Comparison of ENCODE assay signal across 15 cellular contexts in genomic region chr19:5345895-5346386, GRCh38. TPM values are rescaled to one million over a fixed set of nuclear protein-coding genes. Genes with fewer than 3 reads are reported as not detected.
DNase-seq lines count a peak whose midpoint lies in the region; ATAC-seq, FAIRE-seq and TF ChIP-seq lines count a peak whose summit lies in the region.
"Had no signal": no experiment of that assay in that cellular context is flagged by ENCODE, and none has a peak within 500 bp of the region (broad histone marks: within the 10 kb centered on the region; RNA-seq: fewer than 3 reads in every experiment).

No MANE protein-coding gene starts in this region.

- CTCF ChIA-PET in Calu3 (lab: Charles Lee): no interaction called here

- H4K5ac ChIP-seq in mesendoderm (ENCODE audit: low read length): no peak overlapping the region

- intact Hi-C loops in Calu3 (cut with micrococcal nuclease; ENCODE audit: unreplicated experiment): no loop called here

- H3K27ac Mint-ChIP-seq in Calu3 (ENCODE audit: unreplicated experiment): no peak overlapping the region
- H3K27ac Mint-ChIP-seq: activated CD4-positive, alpha-beta memory T cell treated with anti-CD3 and anti-CD28 coated beads for 36 hours had no signal

- no peak overlapping the region for H3K9ac ChIP-seq in mesendoderm (ENCODE audit: low read length)

- no peaks in the 10 kb centered on the region for H3K27me3 Mint-ChIP-seq in Calu3 (ENCODE audit: unreplicated experiment)

- ATAC-seq in HG03342 (IDR thresholded peaks at IDR 0.05; ENCODE audit: unreplicated experiment): no peak

- peaks cover 4% of the 10 kb centered on the region for H3K4me1 ChIP-seq in mesendoderm (ENCODE audit: control insufficient read depth, low read depth, low read length)
- H3K4me1 ChIP-seq: SJCRH30 had no signal

- no peaks in the 10 kb centered on the region for H3K36me3 ChIP-seq in mesendoderm (ENCODE audit: control insufficient read depth, insufficient read depth, low read length)
- H3K36me3 ChIP-seq: SJCRH30 had no signal

- H3K4me3 Mint-ChIP-seq in Calu3 (ENCODE audit: low read depth, unreplicated experiment): no peak overlapping the region
- H3K4me3 Mint-ChIP-seq: activated CD4-positive, alpha-beta memory T cell treated with anti-CD3 and anti-CD28 coated beads for 36 hours had no signal

- H2BK120ac ChIP-seq in mesendoderm (ENCODE audit: low read depth, low read length): no peak overlapping the region

- H3K27ac ChIP-seq in mesendoderm (ENCODE audit: low read depth, low read length): no peak overlapping the region
- H3K27ac ChIP-seq: SJCRH30, skin epidermis had no signal

- H3K4me2 ChIP-seq in mesendoderm (ENCODE audit: low read length): no peak overlapping the region

- no peak overlapping the region for H3K23ac ChIP-seq in mesendoderm (ENCODE audit: low read length)

- H3K79me2 ChIP-seq in mesendoderm (ENCODE audit: control insufficient read depth, insufficient read depth, low read length): no peaks in the 10 kb centered on the region

- H4K8ac ChIP-seq in mesendoderm (ENCODE audit: low read depth, low read length): no peak overlapping the region

- no peaks in the 10 kb centered on the region for H3K36me3 Mint-ChIP-seq in Calu3 (ENCODE audit: insufficient read depth, unreplicated experiment)
- H3K36me3 Mint-ChIP-seq: activated CD4-positive, alpha-beta memory T cell treated with anti-CD3 and anti-CD28 coated beads for 36 hours; brain had no signal

- no peaks in the 10 kb centered on the region for H3K27me3 ChIP-seq in mesendoderm (ENCODE audit: insufficient read depth, low read length, poor library complexity)
- H3K27me3 ChIP-seq: SJCRH30 had no signal

- no peak overlapping the region for H3K4me3 ChIP-seq in astrocyte of the spinal cord (ENCODE audit: low read depth, low read length)
- no peak overlapping the region for H3K4me3 ChIP-seq in mesendoderm (ENCODE audit: low read length)
- H3K4me3 ChIP-seq: SJCRH30, skin epidermis had no signal

- no peak overlapping the region for H2BK5ac ChIP-seq in mesendoderm (ENCODE audit: low read length)

- peaks cover 22% of the 10 kb centered on the region for H3K4me1 Mint-ChIP-seq in Calu3 (ENCODE audit: low read depth, unreplicated experiment)

- no CpG with 5 or more reads among the region's 6 CpGs for WGBS in mesendoderm (ENCODE audit: extremely low coverage, insufficient coverage, low lambda C conversion rate)

- no peak overlapping the region for H2BK15ac ChIP-seq in mesendoderm (replicated peaks; ENCODE audit: low read depth)

- no peaks in the 10 kb centered on the region for H3K9me3 Mint-ChIP-seq in Calu3 (ENCODE audit: low read depth, unreplicated experiment)

- no peak overlapping the region for H2AK5ac ChIP-seq in mesendoderm (ENCODE audit: low read length)

- no peaks in the 10 kb centered on the region for H3K79me1 ChIP-seq in mesendoderm (ENCODE audit: low read length)

- peak; percentile 55 for DNase-seq in Calu3
- DNase-seq in M059J (ENCODE audit: low read depth): peak; percentile 87
- peak; percentile 77 for DNase-seq in astrocyte of the spinal cord (ENCODE audit: low read depth, low spot score)
- peak; percentile 58 for DNase-seq in mesendoderm
- DNase-seq in GM19239 (ENCODE audit: insufficient read length, low spot score): no peak
- DNase-seq in D341Med (ENCODE audit: low spot score): no peak
- no peak for DNase-seq in NCI-H774 (lab: John Stamatoyannopoulos, UW)
- DNase-seq: activated CD4-positive, alpha-beta memory T cell treated with anti-CD3 and anti-CD28 coated beads for 36 hours; glutamatergic neuron; NCI-H2029 treated with DMSO at 0.1 percent for 48 hours; SJCRH30; stimulated activated naive CD4-positive, alpha-beta T cell treated with Interleukin-2 at 50 U/mL for 16 hours had no signal

- no TSS peak for BruUV-seq in Calu3 (replicated peaks; lab: Mats Ljungman, UMichigan)

- in situ Hi-C loops in astrocyte of the spinal cord (cut with HindIII; ENCODE audit: low sequenced_read_pairs): no loop called here

- no peak for TF ChIP-seq CTCF in Calu3 (IDR thresholded peaks at IDR 0.05; ENCODE audit: unreplicated experiment)
- no peak for TF ChIP-seq CTCF in astrocyte of the spinal cord (IDR thresholded peaks at IDR 0.05; ENCODE audit: low read depth, low read length)

- no peak for FAIRE-seq in GM19239 (lab: Jason Lieb, UNC)

- peak overlapping the region; percentile 17 for H3K56ac ChIP-seq in mesendoderm (ENCODE audit: low read length)

- no peak overlapping the region for H3K4ac ChIP-seq in mesendoderm (ENCODE audit: low read depth, low read length)

- H3K18ac ChIP-seq in mesendoderm (ENCODE audit: low read length): no peak overlapping the region

RNA-seq across cellular contexts. Expression of gene PTPRS, which starts 5.3 kb away (rescaled TPM):
- total RNA-seq in Calu3 (2022): 91.4 and 93.0 TPM in 2 replicates
- 37.8 and 96.6 TPM in 2 replicates for total RNA-seq in M059J (2014; rRNA removed; shearing (Covaris generic))
- polyA plus RNA-seq in mesendoderm (2013, experiment 1 of 2): 35.5 TPM
- 34.8 TPM for polyA plus RNA-seq in mesendoderm (2013, experiment 2 of 2)

Comparison
In these comparisons a context has a peak if more than half of its experiments do, and no peak if none do; other contexts are left out.
1. DNase-seq: peak in Calu3 (single experiment), M059J (single experiment), astrocyte of the spinal cord (single experiment) and mesendoderm (single experiment); none in GM19239 (single experiment), D341Med (single experiment) and NCI-H774 (single experiment).